35 cellular contexts compared by ENCODE assay signal in genomic region chr6:106805771-106806170, GRCh38.
"Had no signal": no experiment of that assay in that cellular context is flagged by ENCODE, and none has a peak within 500 bp of the region (broad histone marks: within the 10 kb centered on the region; RNA-seq: fewer than 3 reads in every experiment).

No MANE protein-coding gene starts in this region.

- H3K27me3 ChIP-seq: MG63 had no signal

- H3K36me3 ChIP-seq: MG63 had no signal

- DNase-seq: Karpas-422, Kasumi-1, MG63, MM.1S, MV-4-11, NCI-H1048, NCI-H1092, NCI-H1092 treated with DMSO at 0.1 percent for 48 hours, NCI-H1105, NCI-H1105 treated with DMSO at 0.1 percent for 48 hours, NCI-H1417, NCI-H1417 treated with DMSO at 0.1 percent for 48 hours, NCI-H1436, NCI-H1436 treated with DMSO at 0.1 percent for 48 hours, NCI-H146, NCI-H1694, NCI-H1694 treated with DMSO at 0.1 percent for 48 hours, NCI-H187, NCI-H187 treated with DMSO at 0.1 percent for 48 hours, NCI-H1930, NCI-H2029, NCI-H2029 treated with DMSO at 0.1 percent for 48 hours, NCI-H2081, NCI-H2081 treated with DMSO at 0.1 percent for 48 hours, NCI-H2107, NCI-H2171, NCI-H2171 treated with DMSO at 0.1 percent for 48 hours, NCI-H2227 treated with DMSO at 0.1 percent for 48 hours, NCI-H226, NCI-H345, NCI-H446, NCI-H446 treated with DMSO at 0.1 percent for 48 hours, NCI-H510A, NCI-H510A treated with DMSO at 0.1 percent for 48 hours, NCI-H524 had no signal

- H3K4me3 ChIP-seq: MG63 had no signal
